In genomic region chr1:243628476-243628907, GRCh38 we compare ENCODE assay signal across 14 cellular contexts.
"Had no signal": no experiment of that assay in that cellular context is flagged by ENCODE, and none has a peak within 500 bp of the region (broad histone marks: within the 10 kb centered on the region; RNA-seq: fewer than 3 reads in every experiment).

No MANE protein-coding gene starts in this region.

- H3K4me3 ChIP-seq: esophagus squamous epithelium, hepatocyte, transverse colon had no signal

- H3K27ac ChIP-seq: esophagus squamous epithelium, hepatocyte, parathyroid adenoma, transverse colon, VCaP had no signal

- H3K4me1 Mint-ChIP-seq: activated CD4-positive, alpha-beta memory T cell treated with anti-CD3 and anti-CD28 coated beads, Interleukin-2, amount 10 ng/mL, durations not matched to agents 7 days and 5 days; activated CD4-positive, alpha-beta T cell treated with anti-CD3 and anti-CD28 coated beads for 36 hours; stimulated activated memory B cell treated with anti-CD40 and anti-IgM and Interleukin-4, amounts not matched to agents 10 μg/mL and 1 μg/mL and 100 μg/mL, for 72 hours had no signal

- H3K9ac ChIP-seq: parathyroid adenoma had no signal

- H3K4me2 ChIP-seq: hepatocyte had no signal

- H3K4me1 ChIP-seq: esophagus squamous epithelium, parathyroid adenoma, transverse colon had no signal

- H2AFZ ChIP-seq: hepatocyte, parathyroid adenoma had no signal

- H3K27ac Mint-ChIP-seq: activated CD4-positive, alpha-beta memory T cell treated with anti-CD3 and anti-CD28 coated beads, Interleukin-2, amount 10 ng/mL, durations not matched to agents 7 days and 5 days; activated CD4-positive, alpha-beta T cell treated with anti-CD3 and anti-CD28 coated beads for 36 hours; stimulated activated memory B cell treated with anti-CD40 and anti-IgM and Interleukin-4, amounts not matched to agents 10 μg/mL and 1 μg/mL and 100 μg/mL, for 72 hours had no signal

- H3K27me3 Mint-ChIP-seq: activated CD4-positive, alpha-beta memory T cell treated with anti-CD3 and anti-CD28 coated beads, Interleukin-2, amount 10 ng/mL, durations not matched to agents 7 days and 5 days; activated CD4-positive, alpha-beta T cell treated with anti-CD3 and anti-CD28 coated beads for 36 hours; stimulated activated memory B cell treated with anti-CD40 and anti-IgM and Interleukin-4, amounts not matched to agents 10 μg/mL and 1 μg/mL and 100 μg/mL, for 72 hours; T-cell had no signal

- H3K9me3 ChIP-seq: esophagus squamous epithelium, transverse colon had no signal

- H3K36me3 ChIP-seq: transverse colon had no signal

- ATAC-seq: activated CD4-positive, alpha-beta T cell treated with anti-CD3 and anti-CD28 coated beads for 36 hours; right cardiac atrium; stimulated activated memory B cell treated with anti-CD40 and anti-IgM and Interleukin-4, amounts not matched to agents 10 μg/mL and 1 μg/mL and 100 μg/mL, for 72 hours; T-cell had no signal

- H3K4me3 Mint-ChIP-seq: activated CD4-positive, alpha-beta memory T cell treated with anti-CD3 and anti-CD28 coated beads, Interleukin-2, amount 10 ng/mL, durations not matched to agents 7 days and 5 days; activated CD4-positive, alpha-beta T cell treated with anti-CD3 and anti-CD28 coated beads for 36 hours; stimulated activated memory B cell treated with anti-CD40 and anti-IgM and Interleukin-4, amounts not matched to agents 10 μg/mL and 1 μg/mL and 100 μg/mL, for 72 hours; T-cell had no signal

- DNase-seq: activated CD4-positive, alpha-beta memory T cell treated with anti-CD3 and anti-CD28 coated beads, Interleukin-2, amount 10 ng/mL, durations not matched to agents 7 days and 5 days; activated CD4-positive, alpha-beta T cell treated with anti-CD3 and anti-CD28 coated beads for 36 hours; activated CD8-positive, alpha-beta memory T cell treated with anti-CD3 and anti-CD28 coated beads, Interleukin-2, amount 50 U/mL, for 4 hours; activated naive CD4-positive, alpha-beta T cell; esophagus squamous epithelium; kidney glomerular epithelial cell; right cardiac atrium; T-cell; T1000; transverse colon had no signal

- H3K27me3 ChIP-seq: esophagus squamous epithelium, hepatocyte, transverse colon had no signal
